In the genomic region with DNA sequence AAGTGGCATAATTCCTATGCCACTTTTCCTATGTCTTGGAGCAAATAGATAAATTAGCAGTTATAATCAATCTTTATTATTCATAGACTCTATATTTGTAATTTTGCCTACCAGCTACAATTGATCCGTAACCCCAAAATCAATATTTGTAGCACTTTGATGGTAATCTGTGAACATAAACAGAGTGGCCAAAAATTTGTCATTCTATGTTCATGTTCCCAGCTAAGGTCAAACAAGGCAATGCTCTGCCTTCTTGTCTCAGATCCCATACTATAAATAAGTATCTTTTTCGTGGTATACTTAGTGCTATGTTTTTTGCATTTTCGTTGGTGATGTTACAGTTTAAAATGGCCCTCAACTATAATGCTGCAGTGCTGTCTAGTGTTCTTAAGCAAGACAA, we compare ENCODE assay signal across 27 cellular contexts.
"Had no signal": no experiment of that assay in that cellular context is flagged by ENCODE, and none has a peak within 500 bp of the region (broad histone marks: within the 10 kb centered on the region; RNA-seq: fewer than 3 reads in every experiment).

No MANE protein-coding gene starts in this region.

- H3K27ac ChIP-seq: stomach, suprapubic skin, testis, thoracic aorta, thyroid gland, tibial artery, tibial nerve, transverse colon, upper lobe of left lung, upper lobe of right lung, uterus, vagina had no signal

- H3K4me1 ChIP-seq: stomach, suprapubic skin, testis, thyroid gland, tibial artery, tibial nerve, transverse colon, upper lobe of left lung, upper lobe of right lung, uterus, vagina had no signal

- H3K36me3 ChIP-seq: stomach, suprapubic skin, thoracic aorta, thyroid gland, tibial artery, tibial nerve, transverse colon, upper lobe of left lung, upper lobe of right lung, uterus, vagina had no signal

- H3K4me3 ChIP-seq: stomach, suprapubic skin, testis, thoracic aorta, thyroid gland, tibial artery, tibial nerve, transverse colon, upper lobe of left lung, upper lobe of right lung, uterus, vagina had no signal

- FAIRE-seq: urothelium cell line had no signal

- H3K9me3 ChIP-seq: suprapubic skin, testis, thoracic aorta, thyroid gland, tibial artery, upper lobe of left lung, upper lobe of right lung, vagina had no signal

- ATAC-seq: stimulated activated effector memory CD8-positive, alpha-beta T cell treated with anti-CD3 and anti-CD28 coated beads, Interleukin-12 subunit alpha, Interleukin-12 subunit beta, amount 100 ng/mL, for 72 hours; stimulated activated memory B cell treated with anti-CD40 and anti-IgM and Interleukin-4, amounts not matched to agents 10 μg/mL and 1 μg/mL and 100 μg/mL, for 72 hours; stimulated activated naive B cell treated with anti-CD40 and anti-IgM and Interleukin-4, amounts not matched to agents 10 μg/mL and 1 μg/mL and 100 μg/mL, for 72 hours; stimulated activated naive CD8-positive, alpha-beta T cell treated with anti-CD3 and anti-CD28 coated beads, Interleukin-15, amount 100 ng/mL, for 72 hours; stimulated activated naive CD8-positive, alpha-beta T cell treated with anti-CD3 and anti-CD28 coated beads, Interleukin-15, Interleukin-2, amounts not matched to agents 100 U/mL and 50 U/mL, for 24 hours; upper lobe of right lung had no signal

- DNase-seq: stimulated activated CD4-positive, alpha-beta T cell treated with anti-CD3 and anti-CD28 coated beads, Interleukin-2, amount 100 ng/mL, for 48 hours; stimulated activated CD4-positive, alpha-beta T cell treated with anti-CD3 and anti-CD28 coated beads, Interleukin-4, amount 100 ng/mL, for 1 hour; stimulated activated CD4-positive, alpha-beta T cell treated with anti-CD3 and anti-CD28 coated beads, Interleukin-4, amount 100 ng/mL, for 24 hours; stimulated activated CD4-positive, alpha-beta T cell treated with anti-CD3 and anti-CD28 coated beads, Interleukin-4, amount 100 ng/mL, for 4 hours; stimulated activated CD8-positive, alpha-beta memory T cell treated with anti-CD3 and anti-CD28 coated beads, Interleukin-4, amount 100 ng/mL, for 48 hours; stimulated activated naive B cell treated with anti-CD40 and anti-IgM and Interleukin-4, amounts not matched to agents 10 μg/mL and 1 μg/mL and 100 μg/mL, for 72 hours; stimulated activated naive CD4-positive, alpha-beta T cell; stimulated activated naive CD4-positive, alpha-beta T cell treated with Interleukin-2 at 50 U/mL for 16 hours; stimulated activated naive CD8-positive, alpha-beta T cell treated with anti-CD3 and anti-CD28 coated beads, Interleukin-15, amount 100 ng/mL, for 72 hours; stimulated activated naive CD8-positive, alpha-beta T cell treated with anti-CD3 and anti-CD28 coated beads, Interleukin-15, Interleukin-2, amounts not matched to agents 100 U/mL and 50 U/mL, for 24 hours; stomach; substantia nigra; testis; thyroid gland; tibial artery; transverse colon; trophoblast cell; upper lobe of left lung; upper lobe of right lung; uterus had no signal

- H3K27me3 ChIP-seq: stomach, suprapubic skin, testis, thyroid gland, tibial artery, tibial nerve, transverse colon, upper lobe of left lung, upper lobe of right lung, uterus, vagina had no signal
